1 cellular context compared by ENCODE assay signal in genomic region chr1:44631333-44631646, GRCh38.
TF ChIP-seq lines count a peak whose summit lies in the region.

No MANE protein-coding gene starts in this region.

TF ChIP-seq in H1, 55 proteins besides CTCF, POLR2A, EP300 and RAD21 (continued from another document):
- TF ChIP-seq ATF2 (IDR thresholded peaks at IDR 0.05; ENCODE audit: low read length): no peak
- TF ChIP-seq CBX8 (IDR thresholded peaks at IDR 0.05; ENCODE audit: borderline replicate concordance, low read depth, low read length): no peak
- no peak for TF ChIP-seq KDM1A (IDR thresholded peaks at IDR 0.05; ENCODE audit: borderline replicate concordance, low read length)
- TF ChIP-seq SRF (IDR thresholded peaks at IDR 0.05; ENCODE audit: low read depth, low read length): no peak
- TF ChIP-seq YY1 (IDR thresholded peaks at IDR 0.05; ENCODE audit: low read depth, low read length): no peak
- no peak for TF ChIP-seq SAP30 (IDR thresholded peaks at IDR 0.05; ENCODE audit: insufficient read depth, insufficient replicate concordance, low read length)
- TF ChIP-seq SP1 (IDR thresholded peaks at IDR 0.05; ENCODE audit: low read depth, low read length): no peak
- TF ChIP-seq BRCA1 (IDR thresholded peaks at IDR 0.05; ENCODE audit: low read depth, low read length): no peak
- no peak for TF ChIP-seq RBBP5 (IDR thresholded peaks at IDR 0.05; ENCODE audit: borderline replicate concordance, low read depth, low read length)
- TF ChIP-seq EGR1 (IDR thresholded peaks at IDR 0.05; ENCODE audit: borderline replicate concordance, low read depth, low read length): no peak
- no peak for TF ChIP-seq JUND (IDR thresholded peaks at IDR 0.05; ENCODE audit: low read length)
- no peak for TF ChIP-seq TBP (IDR thresholded peaks at IDR 0.05; ENCODE audit: low read depth, low read length)
